17 cellular contexts compared by ENCODE assay signal in genomic region chrX:153549807-153550206, GRCh38. TPM values are rescaled to one million over a fixed set of nuclear protein-coding genes. Genes with fewer than 3 reads are reported as not detected.
DNase-seq lines count a peak whose midpoint lies in the region; ATAC-seq and TF ChIP-seq lines count a peak whose summit lies in the region.
"Had no signal": no experiment of that assay in that cellular context is flagged by ENCODE, and none has a peak within 500 bp of the region (broad histone marks: within the 10 kb centered on the region; RNA-seq: fewer than 3 reads in every experiment).

No MANE protein-coding gene starts in this region.

- TF ChIP-seq EP300 in SK-N-SH (IDR thresholded peaks at IDR 0.05; ENCODE audit: borderline replicate concordance in 1 of 2, low read depth in 1 of 2, low read length in 1 of 2): no peak

- ATAC-seq in HG02884 (IDR thresholded peaks at IDR 0.05; ENCODE audit: unreplicated experiment) (no peak), GM18909 (IDR thresholded peaks at IDR 0.05; ENCODE audit: poor library complexity, unreplicated experiment) (no peak)
- ATAC-seq: T-cell had no signal

- no peaks in the 10 kb centered on the region for H3K79me2 ChIP-seq in SK-N-SH (ENCODE audit: insufficient read depth)

- DNase-seq in ELF-1 (ENCODE audit: low read depth, low spot score): peak; percentile 61
- DNase-seq in SK-N-SH: no peak
- DNase-seq in iPS-NIHi11 (ENCODE audit: low spot score): peak; percentile 53
- no peak for DNase-seq in activated CD4-positive, alpha-beta T cell treated with anti-CD3 and anti-CD28 coated beads for 48 hours
- DNase-seq: CD4-positive, alpha-beta memory T cell; IMR-90; Kasumi-1; NCI-H1105 treated with DMSO at 0.1 percent for 48 hours; NCI-H1694 treated with DMSO at 0.1 percent for 48 hours; NCI-H2107; NCI-H2227 treated with DMSO at 0.1 percent for 48 hours; NCI-H526; T-cell; T-helper 9 cell had no signal

- H3K9me2 ChIP-seq in SK-N-SH: no peaks in the 10 kb centered on the region

- WGBS in SK-N-SH (ENCODE audit: low lambda C conversion rate): 72% methylated on average over 10 of the region's 16 CpGs

- H3K4me2 ChIP-seq in SK-N-SH: no peak overlapping the region

- no peaks in the 10 kb centered on the region for H3F3A ChIP-seq in SK-N-SH (replicated peaks; ENCODE audit: insufficient read depth)

- peaks cover 47% of the 10 kb centered on the region for H3K27me3 ChIP-seq in SK-N-SH (ENCODE audit: insufficient read depth)

- H3K27ac ChIP-seq in HEK293 (ENCODE audit: extremely low read depth, low read depth, low read length) (no peak overlapping the region), SK-N-SH (ENCODE audit: low read depth in 2 of 2, low read length in 1 of 2) (no peak overlapping the region)

- H3K9me3 ChIP-seq in HEK293 (ENCODE audit: control insufficient read depth, insufficient read depth, low read depth, low read length): no peaks in the 10 kb centered on the region
- H3K9me3 ChIP-seq in SK-N-SH: no peaks in the 10 kb centered on the region

- no peak overlapping the region for H2AFZ ChIP-seq in SK-N-SH (ENCODE audit: low read depth)

- no peak for TF ChIP-seq RAD21 in SK-N-SH (IDR thresholded peaks at IDR 0.05; ENCODE audit: low read length)

- no peak overlapping the region for H3K4me3 ChIP-seq in HEK293 (ENCODE audit: low read depth, low read length)
- no peak overlapping the region for H3K4me3 ChIP-seq in SK-N-SH (ENCODE audit: low read depth in 2 of 2, low read length in 1 of 2)

- TF ChIP-seq CTCF in HEK293 (tag by site-specific recombination; IDR thresholded peaks at IDR 0.05): no peak
- peak; percentile 31 for TF ChIP-seq CTCF in SK-N-SH (IDR thresholded peaks at IDR 0.05)

- no peaks in the 10 kb centered on the region for H4K20me1 ChIP-seq in SK-N-SH (ENCODE audit: insufficient read depth)

- H3K4me1 ChIP-seq in HEK293 (ENCODE audit: control insufficient read depth, insufficient read depth, low read length) (no peaks in the 10 kb centered on the region), SK-N-SH (ENCODE audit: control insufficient read depth in 1 of 2, insufficient read depth in 2 of 2, low read depth in 1 of 2, low read length in 1 of 2) (no peaks in the 10 kb centered on the region)

- CTCF ChIA-PET in HEK293 (lab: Yijun Ruan, JAX) (interaction anchor here (0.7 to 3.5 kb wide), 6 partner anchors 10 to 654 kb away, joined by 3 to 14 read pairs (median 3); no protein-coding TSS in a partner anchor), SK-N-SH (lab: Yijun Ruan, JAX) (interaction anchor here (0.6 to 3.3 kb wide), 6 partner anchors 10 to 159 kb away, joined by 3 to 19 read pairs (median 3); no protein-coding TSS in a partner anchor)

- H3K36me3 ChIP-seq in HEK293 (ENCODE audit: control insufficient read depth in 2 of 2, insufficient read depth in 1 of 2, low read length in 2 of 2) (no peaks in the 10 kb centered on the region), SK-N-SH (replicated peaks in 1 of 2; ENCODE audit: control insufficient read depth in 1 of 2, insufficient read depth in 2 of 2, low read length in 1 of 2) (no peaks in the 10 kb centered on the region)

- no peak overlapping the region for H3K9ac ChIP-seq in SK-N-SH

- POLR2A ChIA-PET in HEK293 (lab: Yijun Ruan, JAX): no interaction called here
- POLR2A ChIA-PET in SK-N-SH (lab: Yijun Ruan, JAX): no interaction called here

TF ChIP-seq in HEK293, 187 proteins besides CTCF, POLR2A, EP300 and RAD21:
- TF ChIP-seq, protein P1, sequence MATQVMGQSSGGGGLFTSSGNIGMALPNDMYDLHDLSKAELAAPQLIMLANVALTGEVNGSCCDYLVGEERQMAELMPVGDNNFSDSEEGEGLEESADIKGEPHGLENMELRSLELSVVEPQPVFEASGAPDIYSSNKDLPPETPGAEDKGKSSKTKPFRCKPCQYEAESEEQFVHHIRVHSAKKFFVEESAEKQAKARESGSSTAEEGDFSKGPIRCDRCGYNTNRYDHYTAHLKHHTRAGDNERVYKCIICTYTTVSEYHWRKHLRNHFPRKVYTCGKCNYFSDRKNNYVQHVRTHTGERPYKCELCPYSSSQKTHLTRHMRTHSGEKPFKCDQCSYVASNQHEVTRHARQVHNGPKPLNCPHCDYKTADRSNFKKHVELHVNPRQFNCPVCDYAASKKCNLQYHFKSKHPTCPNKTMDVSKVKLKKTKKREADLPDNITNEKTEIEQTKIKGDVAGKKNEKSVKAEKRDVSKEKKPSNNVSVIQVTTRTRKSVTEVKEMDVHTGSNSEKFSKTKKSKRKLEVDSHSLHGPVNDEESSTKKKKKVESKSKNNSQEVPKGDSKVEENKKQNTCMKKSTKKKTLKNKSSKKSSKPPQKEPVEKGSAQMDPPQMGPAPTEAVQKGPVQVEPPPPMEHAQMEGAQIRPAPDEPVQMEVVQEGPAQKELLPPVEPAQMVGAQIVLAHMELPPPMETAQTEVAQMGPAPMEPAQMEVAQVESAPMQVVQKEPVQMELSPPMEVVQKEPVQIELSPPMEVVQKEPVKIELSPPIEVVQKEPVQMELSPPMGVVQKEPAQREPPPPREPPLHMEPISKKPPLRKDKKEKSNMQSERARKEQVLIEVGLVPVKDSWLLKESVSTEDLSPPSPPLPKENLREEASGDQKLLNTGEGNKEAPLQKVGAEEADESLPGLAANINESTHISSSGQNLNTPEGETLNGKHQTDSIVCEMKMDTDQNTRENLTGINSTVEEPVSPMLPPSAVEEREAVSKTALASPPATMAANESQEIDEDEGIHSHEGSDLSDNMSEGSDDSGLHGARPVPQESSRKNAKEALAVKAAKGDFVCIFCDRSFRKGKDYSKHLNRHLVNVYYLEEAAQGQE (tag by site-specific recombination; IDR thresholded peaks at IDR 0.05): no peak
- 0 out of 2 replicates have a peak, but pooled peaks have one; percentile 15 for TF ChIP-seq EGR2 (tag by site-specific recombination; IDR thresholded peaks at IDR 0.05; ENCODE audit: low read depth)

TF ChIP-seq in SK-N-SH, 30 proteins besides CTCF, POLR2A, EP300 and RAD21:
- no peak for TF ChIP-seq POLR2AphosphoS5 (IDR thresholded peaks at IDR 0.05; ENCODE audit: low read depth, low read length)
- TF ChIP-seq GATA2 (CRISPR knock-in tag; IDR thresholded peaks at IDR 0.05): no peak

RNA-seq across cellular contexts. Expression of gene ATP2B3, which starts 32.4 kb away (rescaled TPM):
- polyA plus RNA-seq in SK-N-SH (2012; rRNA removed): 0.16 and 0.18 TPM in 2 replicates
- polyA plus RNA-seq in SK-N-SH (2012; cell fraction: cytosol; rRNA removed): 0.06 and 0.41 TPM in 2 replicates
- 0.38 and 0.42 TPM in 2 replicates for polyA plus RNA-seq in SK-N-SH (2012; cell fraction: nucleus; rRNA removed)

RNA-seq across cellular contexts. Expression of gene CCNQ, which starts 49.1 kb away (rescaled TPM):
- polyA plus RNA-seq in SK-N-SH (2012; rRNA removed): 44.5 and 45.3 TPM in 2 replicates
- 29.3 and 41.5 TPM in 2 replicates for polyA plus RNA-seq in SK-N-SH (2012; cell fraction: cytosol; rRNA removed)
- 24.8 and 34.7 TPM in 2 replicates for polyA plus RNA-seq in SK-N-SH (2012; cell fraction: nucleus; rRNA removed)

RNA-seq across cellular contexts. Expression of gene BGN, which starts 55.0 kb away (rescaled TPM):
- 15.2 and 28.9 TPM in 2 replicates for polyA plus RNA-seq in SK-N-SH (2012; rRNA removed)
- polyA plus RNA-seq in SK-N-SH (2012; cell fraction: cytosol; rRNA removed): 15.1 and 23.4 TPM in 2 replicates
- 14.3 and 14.9 TPM in 2 replicates for polyA plus RNA-seq in SK-N-SH (2012; cell fraction: nucleus; rRNA removed)
- polyA plus RNA-seq: CD4-positive, alpha-beta memory T cell had no signal

Comparison
In these comparisons a context has a peak if more than half of its experiments do, and no peak if none do; other contexts are left out.
1. DNase-seq: peak in ELF-1 (single experiment) and iPS-NIHi11 (single experiment); none in SK-N-SH (single experiment) and activated CD4-positive, alpha-beta T cell treated with anti-CD3 and anti-CD28 coated beads for 48 hours (single experiment).